10 cellular contexts compared by ENCODE assay signal in the genomic region with DNA sequence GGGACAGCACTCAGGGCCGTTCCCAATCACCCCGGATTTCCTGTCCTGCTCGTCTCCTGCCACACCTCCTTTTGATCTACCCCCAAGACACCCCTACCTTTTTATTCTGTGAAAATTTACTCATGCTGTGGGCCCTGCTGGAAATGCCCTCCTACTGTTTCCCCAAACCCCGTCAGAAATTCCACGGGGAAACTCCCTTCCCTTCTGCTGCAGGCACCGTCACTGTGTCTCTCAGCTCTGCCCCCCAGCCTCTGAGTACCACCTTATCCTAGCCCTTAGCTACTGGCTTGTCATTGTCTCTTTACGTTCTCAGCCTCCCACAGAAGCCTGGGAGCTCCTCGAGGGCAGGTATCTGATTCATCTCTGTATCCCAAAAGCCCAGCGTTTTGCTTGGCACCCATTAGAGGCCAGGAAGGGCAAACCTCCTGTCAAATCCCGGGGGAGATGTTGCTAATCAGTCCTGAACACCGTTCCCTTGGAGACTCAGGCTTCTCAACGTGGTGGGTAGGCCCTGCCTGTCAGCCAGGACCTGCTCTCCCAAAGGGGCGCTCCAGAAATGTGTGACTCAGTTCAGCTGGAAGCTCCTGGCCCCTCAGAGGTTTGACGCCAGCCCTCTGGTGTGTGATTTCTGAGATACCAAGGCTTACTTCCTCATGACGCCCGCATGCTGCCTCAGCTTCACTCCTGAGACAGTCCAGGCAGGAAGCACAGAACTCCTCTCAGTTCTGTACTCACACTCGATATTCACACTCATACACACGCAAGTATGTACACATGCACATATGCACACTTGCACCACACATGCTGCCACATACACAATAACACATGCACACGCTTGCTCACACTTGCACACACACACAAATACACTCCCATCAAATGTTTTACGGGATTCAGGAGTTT. TPM values are rescaled to one million over a fixed set of nuclear protein-coding genes. Genes with fewer than 3 reads are reported as not detected.
DNase-seq lines count a peak whose midpoint lies in the region; ATAC-seq and TF ChIP-seq lines count a peak whose summit lies in the region.
"Had no signal": no experiment of that assay in that cellular context is flagged by ENCODE, and none has a peak within 500 bp of the region (broad histone marks: within the 10 kb centered on the region; RNA-seq: fewer than 3 reads in every experiment).

No MANE protein-coding gene starts in this region.

- no peak overlapping the region for H3K9ac ChIP-seq in GM23248
- no peak overlapping the region for H3K9ac ChIP-seq in MM.1S (ENCODE audit: low read length)

- no peaks in the 10 kb centered on the region for H3F3A ChIP-seq in GM23248 (ENCODE audit: insufficient read depth)
- peaks cover 5% of the 10 kb centered on the region; the same call in 1 of the 2 replicates for H3F3A ChIP-seq in MM.1S (ENCODE audit: insufficient read depth, low read length)

- 35 to 38% methylated on average over 20 of the region's 20 CpGs for WGBS in GM23248 (ENCODE audit: low coverage in 1 of 2, low lambda C conversion rate in 2 of 2, missing lambda C conversion rate in 2 of 2), 2 experiments

- TF ChIP-seq CTCF in MM.1S (IDR thresholded peaks at IDR 0.05; ENCODE audit: low read length), result no peak
- no peak for TF ChIP-seq CTCF in type B pancreatic cell (conservative IDR thresholded peaks at IDR 0.05)

- H3K27ac ChIP-seq in GM23248 (no peak overlapping the region), MM.1S (ENCODE audit: low read length) (no peak overlapping the region)
- H3K27ac ChIP-seq: A549 had no signal

- H2AFZ ChIP-seq in GM23248 (no peak overlapping the region), MM.1S (ENCODE audit: low read length) (no peak overlapping the region)

- H3K4me2 ChIP-seq in GM23248 (ENCODE audit: unreplicated experiment) (no peak overlapping the region), MM.1S (ENCODE audit: low read depth, low read length) (peak overlapping the region; percentile 48; the same call in 1 of the 2 replicates)
- H3K4me2 ChIP-seq: A549 had no signal

- H3K27me3 Mint-ChIP-seq in memory B cell (no peaks in the 10 kb centered on the region), type B pancreatic cell (peaks cover 11% of the 10 kb centered on the region)

- H3K36me3 Mint-ChIP-seq in memory B cell (no peaks in the 10 kb centered on the region), type B pancreatic cell (no peaks in the 10 kb centered on the region)
- H3K36me3 Mint-ChIP-seq: WTC11 had no signal

- H3K79me2 ChIP-seq in GM23248 (ENCODE audit: insufficient read depth) (no peaks in the 10 kb centered on the region), MM.1S (ENCODE audit: low read length) (no peaks in the 10 kb centered on the region)

- H3K27me3 ChIP-seq in GM23248 (replicated peaks; ENCODE audit: insufficient read depth), result peaks cover 3% of the 10 kb centered on the region; the same call in 1 of the 2 replicates
- peaks cover 77% of the 10 kb centered on the region for H3K27me3 ChIP-seq in MM.1S (replicated peaks; ENCODE audit: insufficient read depth, low read length)

- H3K4me3 ChIP-seq in GM23248, result no peak overlapping the region
- H3K4me3 ChIP-seq in MM.1S (ENCODE audit: low read length), result no peak overlapping the region
- H3K4me3 ChIP-seq: A549 had no signal

- H3K4me3 Mint-ChIP-seq in memory B cell (peak overlapping the region; percentile 70), type B pancreatic cell (no peak overlapping the region)
- H3K4me3 Mint-ChIP-seq: WTC11 had no signal

- peaks cover 57% of the 10 kb centered on the region for H3K4me1 Mint-ChIP-seq in memory B cell
- no peaks in the 10 kb centered on the region for H3K4me1 Mint-ChIP-seq in type B pancreatic cell (ENCODE audit: unreplicated experiment)

- DNase-seq in NCI-H1436 (lab: John Stamatoyannopoulos, UW) (peak; percentile 46), NCI-H1436 treated with DMSO at 0.1 percent for 48 hours (lab: John Stamatoyannopoulos, UW) (no peak), GM23248 (peak; percentile 47), MM.1S (no peak), memory B cell (ENCODE audit: low spot score in 2 of 2) (no peak), type B pancreatic cell (ENCODE audit: extremely low spot score, unreplicated experiment) (no peak), NCI-H128 (lab: John Stamatoyannopoulos, UW; ENCODE audit: unreplicated experiment) (no peak), GF-D8 (lab: John Stamatoyannopoulos, UW) (no peak)

- no peaks in the 10 kb centered on the region for H3K36me3 ChIP-seq in GM23248 (ENCODE audit: low read depth)
- H3K36me3 ChIP-seq in MM.1S (replicated peaks; ENCODE audit: insufficient read depth, low read length), result no peaks in the 10 kb centered on the region

- in situ Hi-C loops in GM23248 (cut with MboI), result no loop called here

- H3K9me3 ChIP-seq in GM23248 (ENCODE audit: low read depth) (no peaks in the 10 kb centered on the region), MM.1S (replicated peaks; ENCODE audit: insufficient read depth, low read length) (no peaks in the 10 kb centered on the region)
- H3K9me3 ChIP-seq: A549 had no signal

- H3K9me2 ChIP-seq in GM23248 (ENCODE audit: insufficient read depth) (no peaks in the 10 kb centered on the region), MM.1S (replicated peaks; ENCODE audit: insufficient read depth, low read length) (no peaks in the 10 kb centered on the region)

- H4K20me1 ChIP-seq in GM23248 (ENCODE audit: insufficient read depth) (no peaks in the 10 kb centered on the region), MM.1S (ENCODE audit: insufficient read depth, low read length) (peaks cover 11% of the 10 kb centered on the region; the same call in 1 of the 2 replicates)

- H3K9me3 Mint-ChIP-seq in memory B cell, result no peaks in the 10 kb centered on the region
- H3K9me3 Mint-ChIP-seq in type B pancreatic cell, result no peaks in the 10 kb centered on the region
- H3K9me3 Mint-ChIP-seq: WTC11 had no signal

- H3K27ac Mint-ChIP-seq in memory B cell (peak overlapping the region; percentile 84), type B pancreatic cell (no peak overlapping the region)
- H3K27ac Mint-ChIP-seq: WTC11 had no signal

- ATAC-seq in memory B cell (ENCODE audit: low read depth), result no peak
- ATAC-seq: WTC11 had no signal

- H3K4me1 ChIP-seq in GM23248 (ENCODE audit: insufficient read depth), result no peaks in the 10 kb centered on the region
- peaks cover 25% of the 10 kb centered on the region for H3K4me1 ChIP-seq in MM.1S (ENCODE audit: low read length)
- H3K4me1 ChIP-seq: A549 had no signal

RNA-seq across cellular contexts. Expression of a gene that starts 50.7 kb away (rescaled TPM):
- total RNA-seq in GM23248 (2014; rRNA removed; shearing (Covaris generic)), result 146 and 160 TPM in 2 replicates
- 124 and 125 TPM in 2 replicates for polyA plus RNA-seq in GM23248 (2016; fragmentation: Nextera tagmentation; extraction: Ambion mirVana)
- total RNA-seq in type B pancreatic cell (ENCODE audit: low replicate concordance), result 81.6 and 109 TPM in 2 replicates

Comparison
In these comparisons a context has a peak if more than half of its experiments do, and no peak if none do; other contexts are left out.
1. DNase-seq: peak in NCI-H1436 (single experiment) and GM23248 (single experiment); none in NCI-H1436 treated with DMSO at 0.1 percent for 48 hours (single experiment), MM.1S (single experiment), memory B cell (0 of 2), type B pancreatic cell (single experiment), NCI-H128 (single experiment) and GF-D8 (single experiment).